Comparison of ENCODE assay signal across 17 cellular contexts in the genomic region with DNA sequence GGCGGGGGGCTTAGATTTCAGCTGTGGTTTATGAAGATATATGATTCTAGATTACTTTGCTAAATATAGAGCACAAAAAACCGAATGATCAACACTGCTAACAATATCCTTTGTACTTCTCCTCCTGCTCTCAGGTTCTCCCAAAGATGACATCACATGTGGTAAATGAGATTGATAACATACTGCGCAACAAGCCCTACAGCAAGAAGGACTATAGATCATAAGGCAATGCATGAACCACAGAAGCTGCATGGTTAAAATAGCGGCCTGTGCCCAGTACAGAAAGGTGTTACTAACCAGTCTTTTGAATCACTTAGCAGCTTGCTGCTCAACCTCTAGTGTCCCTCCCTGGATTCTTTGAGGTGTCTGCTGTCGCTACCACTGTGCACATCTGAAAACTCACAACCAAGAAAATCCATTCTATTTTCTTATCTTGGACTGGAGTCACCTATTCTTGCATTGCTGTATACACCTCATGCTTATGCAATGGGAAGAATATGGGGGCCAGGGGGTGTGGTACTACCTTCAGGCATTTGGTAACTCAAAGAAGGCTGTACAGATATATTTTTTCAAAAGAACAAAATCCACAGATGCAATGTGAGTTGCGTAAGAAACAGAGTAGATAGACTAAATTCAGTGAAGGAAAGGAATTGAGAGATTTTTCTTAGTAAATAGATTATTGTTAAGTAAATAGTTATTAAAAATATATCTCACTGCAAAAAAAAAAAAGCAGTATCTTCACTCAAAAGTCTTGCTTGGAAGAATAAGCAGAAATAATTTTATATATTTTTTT. TPM values are rescaled to one million over a fixed set of nuclear protein-coding genes. Genes with fewer than 3 reads are reported as not detected.
DNase-seq lines count a peak whose midpoint lies in the region; ATAC-seq, FAIRE-seq and TF ChIP-seq lines count a peak whose summit lies in the region.
"Had no signal": no experiment of that assay in that cellular context is flagged by ENCODE, and none has a peak within 500 bp of the region (broad histone marks: within the 10 kb centered on the region; RNA-seq: fewer than 3 reads in every experiment).

No MANE protein-coding gene starts in this region.

- DNase-seq in H54 (ENCODE audit: insufficient read length, low spot score) (no peak), NCI-H226 (peak; percentile 37), dorsolateral prefrontal cortex (no peak), sigmoid colon (no peak), colonic mucosa (no peak), gastrocnemius medialis (no peak)
- no peak for DNase-seq in CD8-positive, alpha-beta memory T cell
- DNase-seq: anterior cingulate cortex, DMS 273 treated with DMSO at 0.1 percent for 48 hours, kidney, NCI-H1105 treated with DMSO at 0.1 percent for 48 hours, NCI-H82, retina had no signal

- peak overlapping the region in 32 of 59 donors; percentile 7 to 91 (median 78) for H3K27ac ChIP-seq in dorsolateral prefrontal cortex
- peak overlapping the region; percentile 71 to 93 (median 85) for H3K27ac ChIP-seq in sigmoid colon
- no peak overlapping the region for H3K27ac ChIP-seq in colonic mucosa
- no peak overlapping the region for H3K27ac ChIP-seq in gastrocnemius medialis
- no peak overlapping the region for H3K27ac ChIP-seq in CD8-positive, alpha-beta memory T cell (ENCODE audit: low read depth, low read length)
- H3K27ac ChIP-seq: BLaER1, neural progenitor cell had no signal

- H3K9ac ChIP-seq in colonic mucosa (ENCODE audit: low read depth in 2 of 2, low read length in 2 of 2) = no peak overlapping the region
- H3K9ac ChIP-seq: BLaER1, neural progenitor cell had no signal

- CTCF ChIA-PET in CD8-positive, alpha-beta memory T cell (lab: Charles Lee) = interaction anchor here (0.7 kb wide), 1 partner anchor 12 kb away, joined by 4 read pairs; no protein-coding TSS in a partner anchor

- peak; percentile 33 for FAIRE-seq in H54 (lab: Jason Lieb, UNC)
- FAIRE-seq: kidney had no signal

- WGBS in sigmoid colon, 2 donors = 92 to 93% methylated on average over 6 of the region's 6 CpGs

- H3K4me3 Mint-ChIP-seq in CD8-positive, alpha-beta memory T cell = no peak overlapping the region
- H3K4me3 Mint-ChIP-seq: dendritic cell treated with granulocyte-macrophage colony-stimulating factor and Interleukin-4, amounts not matched to agents 40 ng/mL and 50 ng/mL, for 4 days; memory B cell; neural progenitor cell had no signal

- H3K4me3 ChIP-seq in dorsolateral prefrontal cortex (no peak overlapping the region), sigmoid colon (no peak overlapping the region), colonic mucosa (no peak overlapping the region), gastrocnemius medialis (no peak overlapping the region)
- no peak overlapping the region for H3K4me3 ChIP-seq in CD8-positive, alpha-beta memory T cell (ENCODE audit: low read length)
- H3K4me3 ChIP-seq: BLaER1, neural progenitor cell had no signal

- intact Hi-C loops in dorsolateral prefrontal cortex (cut with DNase I) = loop anchor here (5.0 kb wide), 1 partner anchor 601 kb away; no protein-coding TSS in a partner anchor
- intact Hi-C loops in sigmoid colon (cut with DNase I) = loop anchor here (5.0 kb wide), 3 partner anchors 141 to 601 kb away; no protein-coding TSS in a partner anchor
- intact Hi-C loops in colonic mucosa (cut with DNase I) = loop anchor here (10.0 kb wide), 1 partner anchor 392 kb away; no protein-coding TSS in a partner anchor
- intact Hi-C loops in gastrocnemius medialis (cut with DNase I; ENCODE audit: low total_unique reads) = no loop called here

- POLR2A ChIA-PET in CD8-positive, alpha-beta memory T cell (lab: Charles Lee) = no interaction called here

- in situ Hi-C loops in gastrocnemius medialis (cut with MboI; ENCODE audit: low sequenced_read_pairs in 4 of 4) = loop anchor here in 1 of 4 donors (25.0 kb wide), 1 partner anchor 276 kb away; no protein-coding TSS in a partner anchor

- no peaks in the 10 kb centered on the region for H3K27me3 ChIP-seq in dorsolateral prefrontal cortex
- H3K27me3 ChIP-seq in sigmoid colon = no peaks in the 10 kb centered on the region
- no peaks in the 10 kb centered on the region for H3K27me3 ChIP-seq in colonic mucosa
- H3K27me3 ChIP-seq in gastrocnemius medialis = no peaks in the 10 kb centered on the region
- no peaks in the 10 kb centered on the region for H3K27me3 ChIP-seq in CD8-positive, alpha-beta memory T cell (ENCODE audit: insufficient read depth, low read length, poor library complexity, severe bottlenecking)
- H3K27me3 ChIP-seq: BLaER1, neural progenitor cell had no signal

- ATAC-seq in gastrocnemius medialis = no peak

- H3K36me3 Mint-ChIP-seq in CD8-positive, alpha-beta memory T cell = peaks cover 3 to 58% (median 8%) of the 10 kb centered on the region in 3 donors

- H3K9me3 Mint-ChIP-seq in CD8-positive, alpha-beta memory T cell = no peaks in the 10 kb centered on the region
- H3K9me3 Mint-ChIP-seq: dendritic cell treated with granulocyte-macrophage colony-stimulating factor and Interleukin-4, amounts not matched to agents 40 ng/mL and 50 ng/mL, for 4 days; memory B cell; neural progenitor cell had no signal

- TF ChIP-seq CTCF in dorsolateral prefrontal cortex (IDR thresholded peaks at IDR 0.05 in 54 of 56, conservative IDR thresholded peaks at IDR 0.05 in 2 of 56; ENCODE audit: low read depth in 1 of 56, partially characterized antibody in 56 of 56) (no peak), sigmoid colon (IDR thresholded peaks at IDR 0.05) (no peak), colonic mucosa (IDR thresholded peaks at IDR 0.05) (no peak), gastrocnemius medialis (IDR thresholded peaks at IDR 0.05 in 4 of 5, conservative IDR thresholded peaks at IDR 0.05 in 1 of 5) (no peak)

- TF ChIP-seq POLR2A in H54 (IDR thresholded peaks at IDR 0.05; ENCODE audit: low read depth, low read length) (no peak), sigmoid colon (IDR thresholded peaks at IDR 0.05) (no peak), gastrocnemius medialis (IDR thresholded peaks at IDR 0.05) (no peak)

- peaks cover 0 to 95% (median 62%) of the 10 kb centered on the region in 4 donors for H3K4me1 ChIP-seq in sigmoid colon
- H3K4me1 ChIP-seq in colonic mucosa = no peaks in the 10 kb centered on the region
- H3K4me1 ChIP-seq in gastrocnemius medialis = peaks cover 5 to 12% of the 10 kb centered on the region in 2 donors
- no peaks in the 10 kb centered on the region for H3K4me1 ChIP-seq in CD8-positive, alpha-beta memory T cell (ENCODE audit: insufficient read depth, low read length)
- H3K4me1 ChIP-seq: BLaER1, neural progenitor cell had no signal

- H3K4me1 Mint-ChIP-seq in CD8-positive, alpha-beta memory T cell = no peaks in the 10 kb centered on the region
- H3K4me1 Mint-ChIP-seq: memory B cell had no signal

- no peaks in the 10 kb centered on the region for H3K9me3 ChIP-seq in sigmoid colon
- no peaks in the 10 kb centered on the region for H3K9me3 ChIP-seq in colonic mucosa
- no peaks in the 10 kb centered on the region for H3K9me3 ChIP-seq in gastrocnemius medialis
- H3K9me3 ChIP-seq in CD8-positive, alpha-beta memory T cell (ENCODE audit: low read length) = no peaks in the 10 kb centered on the region
- H3K9me3 ChIP-seq: BLaER1 had no signal

- H3K27me3 Mint-ChIP-seq in CD8-positive, alpha-beta memory T cell = no peaks in the 10 kb centered on the region
- H3K27me3 Mint-ChIP-seq: dendritic cell treated with granulocyte-macrophage colony-stimulating factor and Interleukin-4, amounts not matched to agents 40 ng/mL and 50 ng/mL, for 4 days; memory B cell had no signal

- H3K27ac Mint-ChIP-seq in CD8-positive, alpha-beta memory T cell = peak overlapping the region in 2 of 8 donors; percentile 3 to 50
- H3K27ac Mint-ChIP-seq: dendritic cell treated with granulocyte-macrophage colony-stimulating factor and Interleukin-4, amounts not matched to agents 40 ng/mL and 50 ng/mL, for 4 days; memory B cell; neural progenitor cell had no signal

- peaks cover 0 to 14% (median 1%) of the 10 kb centered on the region in 4 donors for H3K36me3 ChIP-seq in sigmoid colon
- H3K36me3 ChIP-seq in colonic mucosa = no peaks in the 10 kb centered on the region
- H3K36me3 ChIP-seq in gastrocnemius medialis = peaks cover 0 to 21% of the 10 kb centered on the region in 2 donors
- peaks cover 12% of the 10 kb centered on the region for H3K36me3 ChIP-seq in CD8-positive, alpha-beta memory T cell (ENCODE audit: insufficient read depth, low read length)

- no peak for TF ChIP-seq EP300 in sigmoid colon (IDR thresholded peaks at IDR 0.05)

RNA-seq across cellular contexts. Expression of a gene that starts 18.2 kb away (rescaled TPM):
- total RNA-seq in dorsolateral prefrontal cortex (100 to 1,000 TPM in 12 of 120 experiments, 10 to 100 TPM in 108; 62.7 to 123 (median 86.2) TPM), sigmoid colon (100 to 1,000 TPM in 1 of 4 donors, 10 to 100 TPM in 3; 78.1 to 113 (median 90.4) TPM), colonic mucosa (100 to 1,000 TPM; 134 to 171 TPM), gastrocnemius medialis (10 to 100 TPM; 50.9 to 91.5 (median 65.3) TPM)
- polyA plus RNA-seq in sigmoid colon = 100 to 1,000 TPM in 1 of 3 donors, 10 to 100 TPM in 2; 59.2 to 102 (median 61.9) TPM
- total RNA-seq in CD8-positive, alpha-beta memory T cell = 100 to 1,000 TPM; 171 to 175 TPM
- polyA plus RNA-seq in CD8-positive, alpha-beta memory T cell = 144 TPM

Comparison
In these comparisons a context has a peak if more than half of its experiments do, and no peak if none do; other contexts are left out.
1. H3K27ac ChIP-seq: peak in dorsolateral prefrontal cortex (32 of 59) and sigmoid colon (4 of 4); none in colonic mucosa (single experiment), gastrocnemius medialis (0 of 4) and CD8-positive, alpha-beta memory T cell (single experiment).